Comparison of ENCODE assay signal across 7 cellular contexts in genomic region chr5:66814146-66814991, GRCh38.
DNase-seq lines count a peak whose midpoint lies in the region; TF ChIP-seq lines count a peak whose summit lies in the region.

No MANE protein-coding gene starts in this region.

- H3K36me3 ChIP-seq in osteoblast (ENCODE audit: insufficient read depth, low read length), result no peaks in the 10 kb centered on the region

- TF ChIP-seq CTCF in GM20000 (IDR thresholded peaks at IDR 0.05; ENCODE audit: extremely low read depth, missing control alignments) (peak; percentile 57), osteoblast (IDR thresholded peaks at IDR 0.05; ENCODE audit: extremely low read depth, low read depth, low read length) (peak; percentile 78)

- no peaks in the 10 kb centered on the region for H3K9me3 ChIP-seq in osteoblast (ENCODE audit: low read depth, low read length)

- H3K9me3 Mint-ChIP-seq in activated CD4-positive, alpha-beta T cell treated with anti-CD3 and anti-CD28 coated beads, Interleukin-2, amount 10 ng/mL, durations not matched to agents 24 days and 14 days, result no peaks in the 10 kb centered on the region

- H3K4me3 ChIP-seq in osteoblast (ENCODE audit: insufficient read depth, low read length), result no peak overlapping the region

- peaks cover 33% of the 10 kb centered on the region for H3K4me1 Mint-ChIP-seq in activated CD4-positive, alpha-beta T cell treated with anti-CD3 and anti-CD28 coated beads, Interleukin-2, amount 10 ng/mL, durations not matched to agents 24 days and 14 days

- no peaks in the 10 kb centered on the region for H3K79me2 ChIP-seq in osteoblast (ENCODE audit: insufficient read depth, low read length)

- peaks cover 14% of the 10 kb centered on the region for H3K27me3 ChIP-seq in osteoblast (ENCODE audit: insufficient read depth, low read length)

- intact Hi-C loops in activated CD4-positive, alpha-beta T cell treated with anti-CD3 and anti-CD28 coated beads, Interleukin-2, amount 10 ng/mL, durations not matched to agents 24 days and 14 days (cut with micrococcal nuclease), result loop anchor here (1.0 to 2.0 kb wide), 2 partner anchors 14 to 50 kb away; no protein-coding TSS in a partner anchor

- no peak overlapping the region for H3K27ac Mint-ChIP-seq in activated CD4-positive, alpha-beta T cell treated with anti-CD3 and anti-CD28 coated beads, Interleukin-2, amount 10 ng/mL, durations not matched to agents 24 days and 14 days

- peaks cover 3% of the 10 kb centered on the region for H3K27me3 Mint-ChIP-seq in activated CD4-positive, alpha-beta T cell treated with anti-CD3 and anti-CD28 coated beads, Interleukin-2, amount 10 ng/mL, durations not matched to agents 24 days and 14 days

- no peaks in the 10 kb centered on the region for H4K20me1 ChIP-seq in osteoblast (ENCODE audit: insufficient read depth, low read length)

- DNase-seq in EL, result peak; percentile 33
- peak; percentile 65 for DNase-seq in GM20000 (ENCODE audit: low spot score)
- peak; percentile 42 for DNase-seq in NCI-H146 (lab: John Stamatoyannopoulos, UW)
- peak; percentile 88 for DNase-seq in activated CD4-positive, alpha-beta T cell treated with anti-CD3 and anti-CD28 coated beads, Interleukin-2, amount 10 ng/mL, durations not matched to agents 24 days and 14 days
- peak; percentile 66 for DNase-seq in fibroblast of peridontal ligament (ENCODE audit: extremely low read depth)
- DNase-seq in osteoblast (ENCODE audit: insufficient read length, low spot score, missing footprints), result no peak
- no peak for DNase-seq in mesenteric fat pad (ENCODE audit: low spot score)

- no peaks in the 10 kb centered on the region for H3K36me3 Mint-ChIP-seq in activated CD4-positive, alpha-beta T cell treated with anti-CD3 and anti-CD28 coated beads, Interleukin-2, amount 10 ng/mL, durations not matched to agents 24 days and 14 days (ENCODE audit: low read depth)

- H3K27ac ChIP-seq in osteoblast (ENCODE audit: low read depth, low read length), result no peak overlapping the region

- no peak overlapping the region for H3K4me2 ChIP-seq in osteoblast (ENCODE audit: insufficient read depth, low read length)

- H3K4me1 ChIP-seq in osteoblast (ENCODE audit: insufficient read depth, low read length), result no peaks in the 10 kb centered on the region

- no peak overlapping the region for H2AFZ ChIP-seq in osteoblast (ENCODE audit: low read length)

- no peak overlapping the region for H3K4me3 Mint-ChIP-seq in activated CD4-positive, alpha-beta T cell treated with anti-CD3 and anti-CD28 coated beads, Interleukin-2, amount 10 ng/mL, durations not matched to agents 24 days and 14 days

Comparison
In these comparisons a context has a peak if more than half of its experiments do, and no peak if none do; other contexts are left out.
1. DNase-seq: peak in EL (single experiment), GM20000 (single experiment), NCI-H146 (single experiment), activated CD4-positive, alpha-beta T cell treated with anti-CD3 and anti-CD28 coated beads, Interleukin-2, amount 10 ng/mL, durations not matched to agents 24 days and 14 days (single experiment) and fibroblast of peridontal ligament (single experiment); none in osteoblast (single experiment) and mesenteric fat pad (single experiment).